ENCODE assay signal across 24 cellular contexts in genomic region chr10:131127610-131128009, GRCh38.
DNase-seq lines count a peak whose midpoint lies in the region; ATAC-seq and TF ChIP-seq lines count a peak whose summit lies in the region.
"Had no signal": no experiment of that assay in that cellular context is flagged by ENCODE, and none has a peak within 500 bp of the region (broad histone marks: within the 10 kb centered on the region; RNA-seq: fewer than 3 reads in every experiment).

No MANE protein-coding gene starts in this region.

- DNase-seq in activated naive CD4-positive, alpha-beta T cell treated with anti-CD3 and anti-CD28 coated beads, Interleukin-2, amount 50 U/mL, for 72 hours (ENCODE audit: low spot score in 2 of 2): no peak
- DNase-seq in activated naive CD4-positive, alpha-beta T cell treated with Interleukin-2 at 50 U/mL for 16 hours: no peak
- DNase-seq in Jurkat, Clone E6-1 (ENCODE audit: low read depth, low spot score): peak; percentile 60
- DNase-seq in endodermal cell (no peak), lower lobe of right lung (no peak)
- DNase-seq: activated effector memory CD4-positive, alpha-beta T cell treated with anti-CD3 and anti-CD28 coated beads, Interleukin-2, amount 50 U/mL, for 16 hours; activated T-cell treated with anti-CD3 and anti-CD28 coated beads, Interleukin-2, amount 50 U/mL, for 1 hour; adrenal gland; body of pancreas; CD4-positive, CD25-positive, alpha-beta regulatory T cell; KG1; left ventricle myocardium superior; naive B cell; NCI-H1436; NCI-H2171 treated with DMSO at 0.1 percent for 48 hours; NCI-H69; retina; SJCRH30; T-helper 1 cell; upper lobe of right lung had no signal

- intact Hi-C loops in lower lobe of right lung (cut with DNase I): no loop called here

- no peaks in the 10 kb centered on the region for H3K27me3 Mint-ChIP-seq in endodermal cell (ENCODE audit: insufficient read depth)
- H3K27me3 Mint-ChIP-seq: CD4-positive, CD25-positive, alpha-beta regulatory T cell had no signal

- H3K9me3 Mint-ChIP-seq in activated naive CD4-positive, alpha-beta T cell treated with anti-CD3 and anti-CD28 coated beads, Interleukin-2, amount 50 U/mL, for 72 hours: peaks cover under 1% of the 10 kb centered on the region in 2 donors
- peaks cover 6% of the 10 kb centered on the region for H3K9me3 Mint-ChIP-seq in endodermal cell

- TF ChIP-seq CTCF in endodermal cell (conservative IDR thresholded peaks at IDR 0.05): no peak
- no peak for TF ChIP-seq CTCF in lower lobe of right lung (IDR thresholded peaks at IDR 0.05)

- H3K4me3 ChIP-seq in Jurkat, Clone E6-1 (ENCODE audit: low read length): no peak overlapping the region
- H3K4me3 ChIP-seq in endodermal cell (ENCODE audit: low read length): no peak overlapping the region
- no peak overlapping the region for H3K4me3 ChIP-seq in thymus (ENCODE audit: low read length)
- no peak overlapping the region for H3K4me3 ChIP-seq in lower lobe of right lung
- H3K4me3 ChIP-seq: adrenal gland, body of pancreas, SJCRH30, skin epidermis, upper lobe of right lung had no signal

- peak in 1 of 2 donors; percentile 70 for ATAC-seq in activated naive CD4-positive, alpha-beta T cell treated with anti-CD3 and anti-CD28 coated beads, Interleukin-2, amount 50 U/mL, for 72 hours
- ATAC-seq in HG03565 (IDR thresholded peaks at IDR 0.05; ENCODE audit: unreplicated experiment): no peak
- no peak for ATAC-seq in lower lobe of right lung
- ATAC-seq: body of pancreas, left ventricle myocardium superior, upper lobe of right lung had no signal

- no peak overlapping the region for H3K27ac ChIP-seq in endodermal cell (ENCODE audit: low read depth, low read length)
- peak overlapping the region; percentile 50 for H3K27ac ChIP-seq in thymus (ENCODE audit: low read depth)
- H3K27ac ChIP-seq in lower lobe of right lung: no peak overlapping the region
- H3K27ac ChIP-seq: adrenal gland, SJCRH30, skin epidermis, upper lobe of right lung had no signal

- H3K9me3 ChIP-seq in endodermal cell (ENCODE audit: control insufficient read depth, low read length) (no peaks in the 10 kb centered on the region), thymus (ENCODE audit: control insufficient read depth) (no peaks in the 10 kb centered on the region), lower lobe of right lung (no peaks in the 10 kb centered on the region)
- H3K9me3 ChIP-seq: adrenal gland, body of pancreas, SJCRH30, upper lobe of right lung had no signal

- no peaks in the 10 kb centered on the region for H3K36me3 Mint-ChIP-seq in activated naive CD4-positive, alpha-beta T cell treated with anti-CD3 and anti-CD28 coated beads, Interleukin-2, amount 50 U/mL, for 72 hours
- H3K36me3 Mint-ChIP-seq in endodermal cell (ENCODE audit: low read depth): peaks cover 11% of the 10 kb centered on the region
- H3K36me3 Mint-ChIP-seq: CD4-positive, CD25-positive, alpha-beta regulatory T cell; mesothelial cell of epicardium; naive B cell had no signal

- WGBS in endodermal cell (ENCODE audit: insufficient coverage in 1 of 2, insufficient read length in 1 of 2), 2 experiments: 65 to 81% methylated on average over 2 to 8 of the region's 8 CpGs
- 49% methylated on average over 8 of the region's 8 CpGs for WGBS in thymus

- H3K4me1 ChIP-seq in endodermal cell (ENCODE audit: control insufficient read depth, insufficient read depth, low read length) (peaks cover 12% of the 10 kb centered on the region), thymus (ENCODE audit: control insufficient read depth, insufficient read depth, low read length) (no peaks in the 10 kb centered on the region), lower lobe of right lung (peaks cover 10% of the 10 kb centered on the region)
- H3K4me1 ChIP-seq: adrenal gland, SJCRH30, upper lobe of right lung had no signal

- no peak overlapping the region for H3K9ac ChIP-seq in endodermal cell (ENCODE audit: extremely low read depth, low read length, poor library complexity, severe bottlenecking)

- H3K27me3 ChIP-seq in endodermal cell (ENCODE audit: control insufficient read depth, insufficient read depth, low read length, poor library complexity, severe bottlenecking): no peaks in the 10 kb centered on the region
- no peaks in the 10 kb centered on the region for H3K27me3 ChIP-seq in thymus (ENCODE audit: control insufficient read depth, insufficient read depth)
- peaks cover 13% of the 10 kb centered on the region for H3K27me3 ChIP-seq in lower lobe of right lung (ENCODE audit: low read depth)
- H3K27me3 ChIP-seq: adrenal gland, body of pancreas, SJCRH30 had no signal

- peak overlapping the region; percentile 29 to 47 for H3K27ac Mint-ChIP-seq in activated naive CD4-positive, alpha-beta T cell treated with anti-CD3 and anti-CD28 coated beads, Interleukin-2, amount 50 U/mL, for 72 hours
- peak overlapping the region; percentile 59 for H3K27ac Mint-ChIP-seq in endodermal cell
- H3K27ac Mint-ChIP-seq: CD4-positive, CD25-positive, alpha-beta regulatory T cell had no signal

- H3K36me3 ChIP-seq in endodermal cell (ENCODE audit: control insufficient read depth, insufficient read depth, low read length) (no peaks in the 10 kb centered on the region), thymus (ENCODE audit: control insufficient read depth, insufficient read depth) (no peaks in the 10 kb centered on the region), lower lobe of right lung (no peaks in the 10 kb centered on the region)
- H3K36me3 ChIP-seq: adrenal gland, SJCRH30, upper lobe of right lung had no signal

- H3K4me3 Mint-ChIP-seq in endodermal cell: no peak overlapping the region
- H3K4me3 Mint-ChIP-seq: CD4-positive, CD25-positive, alpha-beta regulatory T cell; mesothelial cell of epicardium; naive B cell had no signal

- H3K4me1 Mint-ChIP-seq in endodermal cell: peaks cover 36% of the 10 kb centered on the region
- H3K4me1 Mint-ChIP-seq: CD4-positive, CD25-positive, alpha-beta regulatory T cell; naive B cell had no signal
